In the genomic region with DNA sequence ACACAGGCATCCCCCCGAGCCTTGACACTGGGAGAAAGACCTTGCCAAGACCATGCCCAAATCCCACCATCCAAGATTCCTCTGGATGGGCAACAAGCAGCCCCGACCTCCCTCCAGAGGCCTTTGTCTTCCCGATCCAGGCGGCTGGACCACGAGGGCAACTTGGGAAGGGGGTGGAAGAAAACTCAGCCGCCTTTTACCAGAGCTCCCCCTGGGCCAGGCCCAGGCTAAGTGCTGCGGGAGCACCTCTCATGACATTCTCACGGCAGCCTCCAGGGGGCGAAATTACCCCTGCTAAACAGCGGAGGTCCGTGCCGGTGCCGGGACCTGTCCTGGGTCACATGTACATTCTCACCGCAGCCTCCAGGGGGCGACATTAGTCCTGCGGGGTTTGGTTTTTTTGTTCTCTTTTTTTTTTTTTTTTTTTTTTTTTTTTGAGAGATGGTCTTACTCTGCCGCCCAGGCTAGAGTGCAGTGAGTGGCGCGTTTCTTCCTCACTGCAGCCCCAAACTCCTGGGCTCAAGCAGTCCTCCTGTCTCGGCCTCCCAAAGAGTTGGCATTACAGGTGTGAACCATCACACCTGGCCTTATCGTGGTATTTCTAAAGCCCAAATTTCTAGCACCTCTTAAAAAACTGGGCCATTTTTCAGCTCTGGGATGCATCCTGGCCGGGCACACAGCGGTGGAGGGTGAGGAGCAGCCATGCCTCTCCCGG, we compare ENCODE assay signal across 8 cellular contexts. TPM values are rescaled to one million over a fixed set of nuclear protein-coding genes. Genes with fewer than 3 reads are reported as not detected.
DNase-seq lines count a peak whose midpoint lies in the region; TF ChIP-seq lines count a peak whose summit lies in the region.

No MANE protein-coding gene starts in this region.

- no peak overlapping the region for H3K27ac Mint-ChIP-seq in activated naive CD4-positive, alpha-beta T cell treated with anti-CD3 and anti-CD28 coated beads for 36 hours
- H3K27ac Mint-ChIP-seq in glutamatergic neuron (ENCODE audit: unreplicated experiment) = peak overlapping the region; percentile 95

- peak overlapping the region; percentile 33 for H3K4me2 ChIP-seq in parathyroid adenoma (ENCODE audit: low read length)

- H3K27me3 Mint-ChIP-seq in activated naive CD4-positive, alpha-beta T cell treated with anti-CD3 and anti-CD28 coated beads for 36 hours (ENCODE audit: low read depth) = peaks cover 19% of the 10 kb centered on the region
- H3K27me3 Mint-ChIP-seq in glutamatergic neuron (ENCODE audit: unreplicated experiment) = peaks cover 7% of the 10 kb centered on the region

- H2AFZ ChIP-seq in parathyroid adenoma = no peak overlapping the region

- H3K9me3 Mint-ChIP-seq in activated naive CD4-positive, alpha-beta T cell treated with anti-CD3 and anti-CD28 coated beads for 36 hours = no peaks in the 10 kb centered on the region
- H3K9me3 Mint-ChIP-seq in glutamatergic neuron (ENCODE audit: unreplicated experiment) = peaks cover 8% of the 10 kb centered on the region

- no peak overlapping the region for H3K9ac ChIP-seq in SK-N-MC (ENCODE audit: insufficient read length)
- no peak overlapping the region for H3K9ac ChIP-seq in parathyroid adenoma

- CTCF ChIA-PET in HEK293T (lab: Yijun Ruan, JAX) = interaction anchor here (0.5 to 1.8 kb wide), 20 partner anchors 8 to 272 kb away, joined by 3 to 7 read pairs (median 4); a partner anchor contains a TSS
- CTCF ChIA-PET in activated naive CD4-positive, alpha-beta T cell treated with anti-CD3 and anti-CD28 coated beads for 36 hours (lab: Charles Lee) = interaction anchor here (0.5 to 2.0 kb wide), 36 partner anchors 10 to 667 kb away, joined by 3 to 17 read pairs (median 3); a partner anchor contains a TSS

- DNase-seq in GF-D8 (lab: John Stamatoyannopoulos, UW) (peak; percentile 80), HEK293T (ENCODE audit: extremely low spot score) (peak; percentile 98), MV-4-11 (lab: John Stamatoyannopoulos, UW) (peak; percentile 96), SK-N-MC (ENCODE audit: low read depth, low spot score) (peak; percentile 68), glutamatergic neuron (peak; percentile 99), ureter (ENCODE audit: low spot score) (peak; percentile 94)
- peak; percentile 99 for DNase-seq in activated naive CD4-positive, alpha-beta T cell treated with anti-CD3 and anti-CD28 coated beads for 36 hours

- no peak overlapping the region for H3K4me3 Mint-ChIP-seq in activated naive CD4-positive, alpha-beta T cell treated with anti-CD3 and anti-CD28 coated beads for 36 hours
- peak overlapping the region; percentile 61 for H3K4me3 Mint-ChIP-seq in glutamatergic neuron (ENCODE audit: unreplicated experiment)

- no peaks in the 10 kb centered on the region for H3K4me1 ChIP-seq in parathyroid adenoma

- peaks cover 10% of the 10 kb centered on the region for H3K4me1 Mint-ChIP-seq in activated naive CD4-positive, alpha-beta T cell treated with anti-CD3 and anti-CD28 coated beads for 36 hours (ENCODE audit: low read depth)
- H3K4me1 Mint-ChIP-seq in glutamatergic neuron (ENCODE audit: low read depth, unreplicated experiment) = peaks cover 2% of the 10 kb centered on the region

- no peak overlapping the region for H3K27ac ChIP-seq in SK-N-MC
- no peak overlapping the region for H3K27ac ChIP-seq in parathyroid adenoma

- no peak overlapping the region for H3K4me3 ChIP-seq in SK-N-MC
- peak overlapping the region; percentile 28 for H3K4me3 ChIP-seq in parathyroid adenoma (ENCODE audit: low read depth, low read length)

- H3K27me3 ChIP-seq in parathyroid adenoma (ENCODE audit: control insufficient read depth, insufficient read depth, low read length) = no peaks in the 10 kb centered on the region

- POLR2A ChIA-PET in HEK293T (lab: Yijun Ruan, JAX) = interaction anchor here (0.9 to 1.0 kb wide), 2 partner anchors 46 to 48 kb away, joined by 4 to 5 read pairs; a partner anchor contains a TSS

- intact Hi-C loops in activated naive CD4-positive, alpha-beta T cell treated with anti-CD3 and anti-CD28 coated beads for 36 hours (cut with micrococcal nuclease) = loop anchor here (1.0 to 10.0 kb wide), 5 partner anchors 46 to 448 kb away; a partner anchor contains a TSS

- no peaks in the 10 kb centered on the region for H3K79me2 ChIP-seq in parathyroid adenoma

- peaks cover 6% of the 10 kb centered on the region for H3K36me3 Mint-ChIP-seq in activated naive CD4-positive, alpha-beta T cell treated with anti-CD3 and anti-CD28 coated beads for 36 hours (ENCODE audit: low read depth)
- no peaks in the 10 kb centered on the region for H3K36me3 Mint-ChIP-seq in glutamatergic neuron (ENCODE audit: unreplicated experiment)

- no peaks in the 10 kb centered on the region for H3K9me3 ChIP-seq in SK-N-MC (ENCODE audit: low read depth, low read length)
- no peaks in the 10 kb centered on the region for H3K9me3 ChIP-seq in parathyroid adenoma (ENCODE audit: control insufficient read depth, low read length)

- H3K36me3 ChIP-seq in SK-N-MC (ENCODE audit: insufficient read depth, low read length) (no peaks in the 10 kb centered on the region; the same call in 1 of the 2 replicates), parathyroid adenoma (ENCODE audit: control insufficient read depth, insufficient read depth, low read length) (no peaks in the 10 kb centered on the region)

- TF ChIP-seq CTCF in glutamatergic neuron (IDR thresholded peaks at IDR 0.05; ENCODE audit: partially characterized antibody, unreplicated experiment) (peak; percentile 97), parathyroid adenoma (IDR thresholded peaks at IDR 0.05) (peak; percentile 96)

TF ChIP-seq in HEK293T, 16 proteins besides CTCF, POLR2A, EP300 and RAD21:
- peak; percentile 99 for TF ChIP-seq ZNF384 (IDR thresholded peaks at IDR 0.05)
- TF ChIP-seq BHLHE40 (IDR thresholded peaks at IDR 0.05; ENCODE audit: borderline replicate concordance) = no peak

RNA-seq across cellular contexts. Expression of a gene that starts 2.1 kb away (rescaled TPM):
- under 1 TPM in 1 of 2 experiments, not detected in 1; 0.17 TPM for total RNA-seq in activated naive CD4-positive, alpha-beta T cell treated with anti-CD3 and anti-CD28 coated beads for 36 hours
- total RNA-seq in glutamatergic neuron (ENCODE audit: unreplicated experiment) (0.61 TPM), ureter (0.21 TPM)

RNA-seq across cellular contexts. Expression of a gene that starts 24.5 kb away (rescaled TPM):
- total RNA-seq in activated naive CD4-positive, alpha-beta T cell treated with anti-CD3 and anti-CD28 coated beads for 36 hours = 10 to 100 TPM; 28.6 to 29.1 TPM
- total RNA-seq in glutamatergic neuron (ENCODE audit: unreplicated experiment) (123 TPM), ureter (64.2 TPM)

RNA-seq across cellular contexts. Expression of a gene that starts 34.9 kb away (rescaled TPM):
- 1 to 10 TPM; 6.1 TPM for total RNA-seq in activated naive CD4-positive, alpha-beta T cell treated with anti-CD3 and anti-CD28 coated beads for 36 hours
- 107 TPM for total RNA-seq in glutamatergic neuron (ENCODE audit: unreplicated experiment)
- total RNA-seq in ureter = 106 TPM

RNA-seq across cellular contexts. Expression of a gene that starts 45.8 kb away (rescaled TPM):
- total RNA-seq in activated naive CD4-positive, alpha-beta T cell treated with anti-CD3 and anti-CD28 coated beads for 36 hours = 10 to 100 TPM; 96.9 to 97.4 TPM
- 78.1 TPM for total RNA-seq in glutamatergic neuron (ENCODE audit: unreplicated experiment)
- total RNA-seq in ureter = 81.1 TPM

RNA-seq across cellular contexts. Expression of a gene that starts 47.0 kb away (rescaled TPM):
- total RNA-seq in activated naive CD4-positive, alpha-beta T cell treated with anti-CD3 and anti-CD28 coated beads for 36 hours = under 1 TPM in 1 of 2 experiments, not detected in 1; 0.20 TPM
- total RNA-seq in glutamatergic neuron (ENCODE audit: unreplicated experiment) (1.0 TPM), ureter (not detected)

Comparison
In these comparisons a context has a peak if more than half of its experiments do, and no peak if none do; other contexts are left out.
1. RNA of a gene that starts 34.9 kb away (total RNA-seq): 107 TPM in glutamatergic neuron (single experiment) and 106 TPM in ureter (single experiment); 6.1 TPM in activated naive CD4-positive, alpha-beta T cell treated with anti-CD3 and anti-CD28 coated beads for 36 hours; every median in the first group is over 10 times any median in the second.
2. Peak in every context shown above with its lines, with median percentiles within 50 percentile points of each other: DNase-seq.